In the genomic region with DNA sequence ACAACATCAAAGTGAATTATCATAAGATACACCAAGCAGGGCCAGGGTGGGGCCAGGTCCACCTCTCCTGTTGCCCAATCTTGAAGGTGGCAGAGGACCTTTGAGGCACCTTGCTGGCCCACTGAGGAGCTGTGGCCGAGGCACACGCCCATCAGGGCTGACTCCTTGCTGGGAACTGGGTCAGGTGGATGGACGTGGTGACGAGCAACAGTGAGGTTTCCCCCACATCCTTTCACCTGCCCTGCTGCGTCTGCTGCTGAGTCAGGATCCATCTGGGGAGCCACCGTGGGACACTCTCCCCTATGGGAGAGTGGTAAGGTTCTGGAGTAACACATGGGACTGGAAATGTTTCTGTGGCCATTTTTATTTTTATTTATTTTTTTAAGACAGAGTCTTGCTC, we compare ENCODE assay signal across 13 cellular contexts. TPM values are rescaled to one million over a fixed set of nuclear protein-coding genes. Genes with fewer than 3 reads are reported as not detected.
A peak's percentile ranks its signal among the peaks of the same experiment; 100 is the strongest.
DNase-seq lines count a peak whose midpoint lies in the region; ATAC-seq and TF ChIP-seq lines count a peak whose summit lies in the region.
"Had no signal": no experiment of that assay in that cellular context is flagged by ENCODE, and none has a peak within 500 bp of the region (broad histone marks: within the 10 kb centered on the region; RNA-seq: fewer than 3 reads in every experiment).

No MANE protein-coding gene starts in this region.

- no peak for TF ChIP-seq POLR2A in uterus (IDR thresholded peaks at IDR 0.05)

- no peak overlapping the region for H3K27ac ChIP-seq in CD4-positive, alpha-beta T cell (ENCODE audit: low read depth, low read length)
- H3K27ac ChIP-seq in MM.1S (ENCODE audit: low read length) = no peak overlapping the region; the same call in 1 of the 2 replicates
- H3K27ac ChIP-seq in mesenchymal stem cell (ENCODE audit: low read length, poor library complexity, severe bottlenecking) = no peak overlapping the region
- H3K27ac ChIP-seq in uterus = no peak overlapping the region
- H3K27ac ChIP-seq: gastrocnemius medialis had no signal

- H3K4me1 ChIP-seq in MM.1S (ENCODE audit: low read length) = peaks cover 45% of the 10 kb centered on the region
- H3K4me1 ChIP-seq in mesenchymal stem cell (ENCODE audit: control insufficient read depth, insufficient read depth, low read depth, low read length) = peaks cover 11% of the 10 kb centered on the region
- no peaks in the 10 kb centered on the region for H3K4me1 ChIP-seq in uterus
- H3K4me1 ChIP-seq: gastrocnemius medialis had no signal

- H2BK12ac ChIP-seq in mesenchymal stem cell (ENCODE audit: low read length in 2 of 2) = no peak overlapping the region

- H3K4me3 ChIP-seq in MM.1S (ENCODE audit: low read length) = no peak overlapping the region
- H3K4me3 ChIP-seq in mesenchymal stem cell (ENCODE audit: insufficient read depth in 1 of 2, low read depth in 1 of 2, low read length in 2 of 2) = no peak overlapping the region
- no peak overlapping the region for H3K4me3 ChIP-seq in uterus
- H3K4me3 ChIP-seq: gastrocnemius medialis had no signal

- H3K36me3 Mint-ChIP-seq in CD4-positive, alpha-beta T cell (ENCODE audit: low read depth) = no peaks in the 10 kb centered on the region
- peaks cover 22 to 40% of the 10 kb centered on the region in 2 donors for H3K36me3 Mint-ChIP-seq in activated T-cell treated with anti-CD3 and anti-CD28 coated beads, Interleukin-2, amount 50 U/mL, for 72 hours (ENCODE audit: insufficient read depth in 2 of 2)

- peak overlapping the region; percentile 82 for H4K91ac ChIP-seq in mesenchymal stem cell (ENCODE audit: low read length)

- H4K8ac ChIP-seq in mesenchymal stem cell (ENCODE audit: low read length) = no peak overlapping the region

- no peaks in the 10 kb centered on the region for H3K27me3 Mint-ChIP-seq in CD4-positive, alpha-beta T cell
- no peaks in the 10 kb centered on the region for H3K27me3 Mint-ChIP-seq in activated T-cell treated with anti-CD3 and anti-CD28 coated beads, Interleukin-2, amount 50 U/mL, for 72 hours (ENCODE audit: low read depth)

- H2BK15ac ChIP-seq in mesenchymal stem cell (ENCODE audit: low read depth, poor library complexity, severe bottlenecking) = no peak overlapping the region

- H3K4me1 Mint-ChIP-seq in CD4-positive, alpha-beta T cell (ENCODE audit: low read depth) = peaks cover 41% of the 10 kb centered on the region
- H3K4me1 Mint-ChIP-seq in activated T-cell treated with anti-CD3 and anti-CD28 coated beads, Interleukin-2, amount 50 U/mL, for 72 hours (ENCODE audit: low read depth) = peaks cover 72% of the 10 kb centered on the region
- H3K4me1 Mint-ChIP-seq: mesothelial cell of epicardium had no signal

- no peaks in the 10 kb centered on the region for H3K27me3 ChIP-seq in CD4-positive, alpha-beta T cell (ENCODE audit: control insufficient read depth, insufficient read depth, low read length)
- H3K27me3 ChIP-seq in MM.1S (replicated peaks; ENCODE audit: insufficient read depth, low read length) (no peaks in the 10 kb centered on the region), mesenchymal stem cell (ENCODE audit: control insufficient read depth in 1 of 2, insufficient read depth in 1 of 2, low read length in 2 of 2) (no peaks in the 10 kb centered on the region), uterus (no peaks in the 10 kb centered on the region)
- H3K27me3 ChIP-seq: gastrocnemius medialis had no signal

- no peak overlapping the region for H3K18ac ChIP-seq in mesenchymal stem cell (ENCODE audit: low read depth in 1 of 2, low read length in 2 of 2)

- H3K9me3 ChIP-seq in CD4-positive, alpha-beta T cell (ENCODE audit: control insufficient read depth, low read length) = no peaks in the 10 kb centered on the region
- no peaks in the 10 kb centered on the region for H3K9me3 ChIP-seq in MM.1S (replicated peaks; ENCODE audit: insufficient read depth, low read length)
- no peaks in the 10 kb centered on the region for H3K9me3 ChIP-seq in mesenchymal stem cell (ENCODE audit: control insufficient read depth, low read length)
- H3K9me3 ChIP-seq in uterus = no peaks in the 10 kb centered on the region
- H3K9me3 ChIP-seq: gastrocnemius medialis had no signal

- DNase-seq in CD4-positive, alpha-beta T cell = peak in 2 of 10 experiments; percentile 33 to 52
- DNase-seq in MM.1S (peak; percentile 63), mesenchymal stem cell (no peak), uterus (no peak), iPS-NIHi11 (ENCODE audit: low spot score) (no peak)
- peak; percentile 68 to 76 for DNase-seq in activated T-cell treated with anti-CD3 and anti-CD28 coated beads, Interleukin-2, amount 50 U/mL, for 72 hours
- DNase-seq: gastrocnemius medialis; NCI-H2171 treated with DMSO at 0.1 percent for 48 hours; NK-92 treated with Interleukin-12 subunit alpha and Interleukin-12 subunit beta, amount 100 ng/mL, for 24 hours; trophoblast cell had no signal

- H3K36me3 ChIP-seq in MM.1S (replicated peaks; ENCODE audit: insufficient read depth, low read length) = no peaks in the 10 kb centered on the region
- no peaks in the 10 kb centered on the region for H3K36me3 ChIP-seq in mesenchymal stem cell (ENCODE audit: control insufficient read depth in 1 of 2, insufficient read depth in 2 of 2, low read depth in 1 of 2, low read length in 2 of 2)
- H3K36me3 ChIP-seq in uterus = no peaks in the 10 kb centered on the region
- H3K36me3 ChIP-seq: gastrocnemius medialis had no signal

- CTCF ChIA-PET in CD4-positive, alpha-beta T cell (lab: Charles Lee) = interaction anchor here (0.6 to 1.3 kb wide), 3 partner anchors 14 to 107 kb away, joined by 3 to 4 read pairs (median 4); a partner anchor contains a TSS

- H3K9ac ChIP-seq in MM.1S (ENCODE audit: low read length) (no peak overlapping the region), mesenchymal stem cell (ENCODE audit: low read length) (no peak overlapping the region)

- peak overlapping the region; percentile 48 for H3K4me3 Mint-ChIP-seq in CD4-positive, alpha-beta T cell
- H3K4me3 Mint-ChIP-seq in activated T-cell treated with anti-CD3 and anti-CD28 coated beads, Interleukin-2, amount 50 U/mL, for 72 hours = peak overlapping the region; percentile 71 to 74
- H3K4me3 Mint-ChIP-seq: mesothelial cell of epicardium had no signal

- no peaks in the 10 kb centered on the region for H3K9me3 Mint-ChIP-seq in CD4-positive, alpha-beta T cell
- H3K9me3 Mint-ChIP-seq in activated T-cell treated with anti-CD3 and anti-CD28 coated beads, Interleukin-2, amount 50 U/mL, for 72 hours = peaks cover 0 to 7% of the 10 kb centered on the region in 2 donors
- H3K9me3 Mint-ChIP-seq: mesothelial cell of epicardium had no signal

- no peak overlapping the region for H3K14ac ChIP-seq in mesenchymal stem cell (ENCODE audit: low read length in 2 of 2)

- H4K20me1 ChIP-seq in MM.1S (ENCODE audit: insufficient read depth, low read length) = no peaks in the 10 kb centered on the region

- ATAC-seq in CD4-positive, alpha-beta T cell (ENCODE audit: poor library complexity) = peak; percentile 56
- ATAC-seq in activated T-cell treated with anti-CD3 and anti-CD28 coated beads, Interleukin-2, amount 50 U/mL, for 72 hours (replicated peaks in 1 of 2) = peak; percentile 12 to 47
- ATAC-seq in GM21423 (IDR thresholded peaks at IDR 0.05; ENCODE audit: unreplicated experiment) (no peak), HG03571 (IDR thresholded peaks at IDR 0.05; ENCODE audit: unreplicated experiment) (no peak)
- ATAC-seq: gastrocnemius medialis had no signal

- no peaks in the 10 kb centered on the region for H3K9me2 ChIP-seq in MM.1S (replicated peaks; ENCODE audit: insufficient read depth, low read length)

- WGBS in mesenchymal stem cell = 100% methylated on average over 5 of the region's 6 CpGs

- H3K27ac Mint-ChIP-seq in CD4-positive, alpha-beta T cell = peak overlapping the region; percentile 76
- peak overlapping the region; percentile 99 for H3K27ac Mint-ChIP-seq in activated T-cell treated with anti-CD3 and anti-CD28 coated beads, Interleukin-2, amount 50 U/mL, for 72 hours
- H3K27ac Mint-ChIP-seq: mesothelial cell of epicardium had no signal

- intact Hi-C loops in CD4-positive, alpha-beta T cell (cut with DNase I, micrococcal nuclease) = loop anchor here in 1 of 2 experiments (10.0 kb wide), 1 partner anchor 46 kb away; no protein-coding TSS in a partner anchor
- intact Hi-C loops in uterus (cut with DNase I; ENCODE audit: low total_unique reads) = no loop called here

- H3K79me1 ChIP-seq in mesenchymal stem cell (replicated peaks; ENCODE audit: low read length, poor library complexity, severe bottlenecking) = no peaks in the 10 kb centered on the region

- H3K4me2 ChIP-seq in MM.1S (ENCODE audit: low read depth, low read length) = peak overlapping the region; percentile 30; the same call in 1 of the 2 replicates
- H3K4me2 ChIP-seq in mesenchymal stem cell (ENCODE audit: low read length, poor library complexity, severe bottlenecking) = no peak overlapping the region

- H3K4ac ChIP-seq in mesenchymal stem cell (ENCODE audit: low read depth in 1 of 2, low read length in 2 of 2) = no peak overlapping the region

- H3K23ac ChIP-seq in mesenchymal stem cell (ENCODE audit: low read length in 2 of 2) = no peak overlapping the region

- no peak overlapping the region; the same call in 1 of the 2 replicates for H2AFZ ChIP-seq in MM.1S (ENCODE audit: low read length)
- H2AFZ ChIP-seq in mesenchymal stem cell (ENCODE audit: low read depth, low read length) = no peak overlapping the region

- no peak for TF ChIP-seq CTCF in CD4-positive, alpha-beta T cell (IDR thresholded peaks at IDR 0.05)
- TF ChIP-seq CTCF in MM.1S (IDR thresholded peaks at IDR 0.05; ENCODE audit: low read length) (no peak), uterus (IDR thresholded peaks at IDR 0.05) (no peak)

- H3F3A ChIP-seq in MM.1S (ENCODE audit: insufficient read depth, low read length) = peaks cover 21% of the 10 kb centered on the region

- H3K79me2 ChIP-seq in MM.1S (ENCODE audit: low read length) = no peaks in the 10 kb centered on the region

- POLR2A ChIA-PET in CD4-positive, alpha-beta T cell (lab: Charles Lee) = interaction anchor here (1.3 kb wide), 1 partner anchor 12 kb away, joined by 3 read pairs; no protein-coding TSS in a partner anchor

- H2BK120ac ChIP-seq in mesenchymal stem cell (ENCODE audit: low read depth, low read length) = no peak overlapping the region

- H2BK5ac ChIP-seq in mesenchymal stem cell (ENCODE audit: low read depth, low read length, poor library complexity, severe bottlenecking) = no peak overlapping the region

- H2AK5ac ChIP-seq in mesenchymal stem cell (ENCODE audit: low read length, severe bottlenecking) = no peak overlapping the region

RNA-seq across cellular contexts. Expression of a gene that starts 17.3 kb away (rescaled TPM):
- 100 to 1,000 TPM in 1 of 2 experiments, 10 to 100 TPM in 1; 97.4 to 104 TPM for total RNA-seq in CD4-positive, alpha-beta T cell
- 100 to 1,000 TPM; 604 to 721 TPM for total RNA-seq in activated T-cell treated with anti-CD3 and anti-CD28 coated beads, Interleukin-2, amount 50 U/mL, for 72 hours
- 58.9 TPM for polyA plus RNA-seq in mesenchymal stem cell (2013, experiment 1 of 2)
- polyA plus RNA-seq in mesenchymal stem cell (2013, experiment 2 of 2) = 58.5 TPM
- total RNA-seq in uterus = 10 to 100 TPM; 20.5 to 54.8 (median 30.5) TPM

RNA-seq across cellular contexts. Expression of a gene that starts 33.2 kb away (rescaled TPM):
- 1 to 10 TPM; 3.0 to 5.5 TPM for total RNA-seq in CD4-positive, alpha-beta T cell
- total RNA-seq in activated T-cell treated with anti-CD3 and anti-CD28 coated beads, Interleukin-2, amount 50 U/mL, for 72 hours = 10 to 100 TPM; 68.3 to 81.5 TPM
- polyA plus RNA-seq in mesenchymal stem cell (2013, experiment 1 of 2) = 5.5 TPM
- 5.3 TPM for polyA plus RNA-seq in mesenchymal stem cell (2013, experiment 2 of 2)
- 100 to 1,000 TPM in 1 of 4 donors, 10 to 100 TPM in 2, 1 to 10 TPM in 1; 4.4 to 968 (median 60.1) TPM for total RNA-seq in uterus

RNA-seq across cellular contexts. Expression of a gene that starts 52.0 kb away (rescaled TPM):
- 100 to 1,000 TPM; 125 to 128 TPM for total RNA-seq in CD4-positive, alpha-beta T cell
- 100 to 1,000 TPM; 159 to 190 TPM for total RNA-seq in activated T-cell treated with anti-CD3 and anti-CD28 coated beads, Interleukin-2, amount 50 U/mL, for 72 hours
- 23.9 TPM for polyA plus RNA-seq in mesenchymal stem cell (2013, experiment 1 of 2)
- polyA plus RNA-seq in mesenchymal stem cell (2013, experiment 2 of 2) = 23.2 TPM
- total RNA-seq in uterus = 10 to 100 TPM; 15.9 to 92.0 (median 19.8) TPM

Comparison
In these comparisons a context has a peak if more than half of its experiments do, and no peak if none do; other contexts are left out.
1. ATAC-seq: peak in CD4-positive, alpha-beta T cell (single experiment) and activated T-cell treated with anti-CD3 and anti-CD28 coated beads, Interleukin-2, amount 50 U/mL, for 72 hours (2 of 2); none in GM21423 (single experiment) and HG03571 (single experiment).
2. DNase-seq: peak in MM.1S (single experiment) and activated T-cell treated with anti-CD3 and anti-CD28 coated beads, Interleukin-2, amount 50 U/mL, for 72 hours (2 of 2); none in mesenchymal stem cell (single experiment), uterus (0 of 2) and iPS-NIHi11 (single experiment).
3. RNA of a gene that starts 17.3 kb away (total RNA-seq): 604 to 721 TPM in activated T-cell treated with anti-CD3 and anti-CD28 coated beads, Interleukin-2, amount 50 U/mL, for 72 hours; 97.4 to 104 TPM in CD4-positive, alpha-beta T cell and 20.5 to 54.8 TPM in uterus; every median in the first group is over 4 times any median in the second.